8 cellular contexts compared by ENCODE assay signal in the genomic region with DNA sequence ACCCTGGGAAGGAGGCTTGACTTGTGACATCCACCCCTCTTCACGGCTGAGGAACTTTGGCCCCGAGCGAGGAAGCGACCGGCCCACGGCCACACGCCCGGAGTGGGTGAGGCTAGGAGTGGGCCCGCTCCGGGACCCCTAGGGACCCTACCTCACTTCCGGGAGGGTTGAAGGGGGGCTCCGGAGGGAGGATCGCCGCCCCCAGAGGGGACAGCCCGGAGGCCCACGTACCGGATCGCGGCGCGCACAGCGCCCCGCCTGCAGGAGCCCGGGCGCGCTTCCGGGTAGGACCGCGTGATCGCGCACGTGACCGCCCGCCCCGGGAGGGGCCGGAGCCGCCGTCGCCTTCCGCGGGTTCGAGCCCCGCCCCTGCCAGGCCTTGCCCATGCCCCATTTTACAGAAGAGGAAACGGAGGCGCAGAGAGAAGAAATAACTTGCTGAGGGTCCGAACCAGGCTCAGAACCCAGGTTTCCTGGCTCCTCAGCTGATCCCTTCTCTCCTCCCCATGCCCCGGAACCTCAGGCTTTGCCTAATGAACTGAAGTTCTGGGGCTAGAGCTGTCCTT. TPM values are rescaled to one million over a fixed set of nuclear protein-coding genes. Genes with fewer than 3 reads are reported as not detected.
A peak's percentile ranks its signal among the peaks of the same experiment; 100 is the strongest.
DNase-seq lines count a peak whose midpoint lies in the region; ATAC-seq and TF ChIP-seq lines count a peak whose summit lies in the region.

Gene HPS1 (minus strand): TSS at position 280 of the 566 bp plus-strand sequence. CDS start 3,695 bp downstream, outside the sequence.

- DNase-seq in C1 segment of cervical spinal cord (lab: John Stamatoyannopoulos, UW) (peak in 12 of 14 donors; percentile 43 to 85 (median 65)), OCI-M1 (lab: John Stamatoyannopoulos, UW) (peak; percentile 90), fibroblast of gingiva (ENCODE audit: low read depth) (peak; percentile 77)
- peak; percentile 86 to 91 for DNase-seq in activated T-cell treated with anti-CD3 and anti-CD28 coated beads, Interleukin-2, amount 50 U/mL, for 72 hours
- DNase-seq in naive thymus-derived CD8-positive, alpha-beta T cell = peak; percentile 61 to 86 (median 76)
- DNase-seq in stimulated activated naive B cell treated with anti-CD40 and anti-IgM and Interleukin-4, amounts not matched to agents 10 μg/mL and 1 μg/mL and 100 μg/mL, for 72 hours = peak; percentile 90

- peaks cover 9% of the 10 kb centered on the region for H3K27me3 Mint-ChIP-seq in activated T-cell treated with anti-CD3 and anti-CD28 coated beads, Interleukin-2, amount 50 U/mL, for 72 hours (ENCODE audit: low read depth)
- peaks cover under 1 to 6% (median 1%) of the 10 kb centered on the region in 5 donors for H3K27me3 Mint-ChIP-seq in naive thymus-derived CD8-positive, alpha-beta T cell
- H3K27me3 Mint-ChIP-seq in stimulated activated naive B cell treated with anti-CD40 and anti-IgM and Interleukin-4, amounts not matched to agents 10 μg/mL and 1 μg/mL and 100 μg/mL, for 72 hours = no peaks in the 10 kb centered on the region

- H3K4me1 Mint-ChIP-seq in activated T-cell treated with anti-CD3 and anti-CD28 coated beads, Interleukin-2, amount 50 U/mL, for 72 hours (ENCODE audit: low read depth) = peaks cover 36% of the 10 kb centered on the region
- peaks cover 26 to 47% (median 44%) of the 10 kb centered on the region in 4 donors for H3K4me1 Mint-ChIP-seq in naive thymus-derived CD8-positive, alpha-beta T cell
- H3K4me1 Mint-ChIP-seq in stimulated activated naive B cell treated with anti-CD40 and anti-IgM and Interleukin-4, amounts not matched to agents 10 μg/mL and 1 μg/mL and 100 μg/mL, for 72 hours = peaks cover 37 to 57% of the 10 kb centered on the region in 2 donors

- peaks cover 1 to 4% of the 10 kb centered on the region in 2 donors for H3K9me3 Mint-ChIP-seq in activated T-cell treated with anti-CD3 and anti-CD28 coated beads, Interleukin-2, amount 50 U/mL, for 72 hours
- no peaks in the 10 kb centered on the region for H3K9me3 Mint-ChIP-seq in naive thymus-derived CD8-positive, alpha-beta T cell
- no peaks in the 10 kb centered on the region for H3K9me3 Mint-ChIP-seq in stimulated activated naive B cell treated with anti-CD40 and anti-IgM and Interleukin-4, amounts not matched to agents 10 μg/mL and 1 μg/mL and 100 μg/mL, for 72 hours

- H3K27ac Mint-ChIP-seq in activated T-cell treated with anti-CD3 and anti-CD28 coated beads, Interleukin-2, amount 50 U/mL, for 72 hours = peak within 1 kb of the TSS; percentile 95
- peak within 1 kb of the TSS; percentile 88 to 96 (median 94) for H3K27ac Mint-ChIP-seq in naive thymus-derived CD8-positive, alpha-beta T cell
- H3K27ac Mint-ChIP-seq in stimulated activated naive B cell treated with anti-CD40 and anti-IgM and Interleukin-4, amounts not matched to agents 10 μg/mL and 1 μg/mL and 100 μg/mL, for 72 hours = peak within 1 kb of the TSS; percentile 97

- POLR2A ChIA-PET in naive thymus-derived CD8-positive, alpha-beta T cell (lab: Charles Lee) = interaction anchor here (1.4 to 1.9 kb wide), 2 partner anchors 12 to 33 kb away, joined by 5 to 9 read pairs; no protein-coding TSS in a partner anchor

- peak; percentile 93 for TF ChIP-seq POLR2A in GM19099 (IDR thresholded peaks at IDR 0.05; ENCODE audit: extremely low read depth, insufficient read length, low read depth)

- H3K4me3 Mint-ChIP-seq in activated T-cell treated with anti-CD3 and anti-CD28 coated beads, Interleukin-2, amount 50 U/mL, for 72 hours = peak within 1 kb of the TSS; percentile 95 to 97
- peak within 1 kb of the TSS; percentile 87 to 95 (median 92) for H3K4me3 Mint-ChIP-seq in naive thymus-derived CD8-positive, alpha-beta T cell
- peak within 1 kb of the TSS; percentile 93 to 98 for H3K4me3 Mint-ChIP-seq in stimulated activated naive B cell treated with anti-CD40 and anti-IgM and Interleukin-4, amounts not matched to agents 10 μg/mL and 1 μg/mL and 100 μg/mL, for 72 hours

- ATAC-seq in HG03354 (IDR thresholded peaks at IDR 0.05; ENCODE audit: poor library complexity, severe bottlenecking, unreplicated experiment) = peak; percentile 87
- ATAC-seq in activated T-cell treated with anti-CD3 and anti-CD28 coated beads, Interleukin-2, amount 50 U/mL, for 72 hours (replicated peaks in 1 of 2) = peak; percentile 93 to 94
- ATAC-seq in naive thymus-derived CD8-positive, alpha-beta T cell = peak; percentile 91 to 92
- ATAC-seq in stimulated activated naive B cell treated with anti-CD40 and anti-IgM and Interleukin-4, amounts not matched to agents 10 μg/mL and 1 μg/mL and 100 μg/mL, for 72 hours (replicated peaks) = peak; percentile 87 to 92

- H3K36me3 Mint-ChIP-seq in activated T-cell treated with anti-CD3 and anti-CD28 coated beads, Interleukin-2, amount 50 U/mL, for 72 hours (ENCODE audit: insufficient read depth in 2 of 2) = peaks cover 11 to 13% of the 10 kb centered on the region in 2 donors
- H3K36me3 Mint-ChIP-seq in naive thymus-derived CD8-positive, alpha-beta T cell = peaks cover 5 to 34% (median 12%) of the 10 kb centered on the region in 3 donors
- peaks cover 25 to 32% of the 10 kb centered on the region in 2 donors for H3K36me3 Mint-ChIP-seq in stimulated activated naive B cell treated with anti-CD40 and anti-IgM and Interleukin-4, amounts not matched to agents 10 μg/mL and 1 μg/mL and 100 μg/mL, for 72 hours

RNA-seq across cellular contexts. Expression of gene HPS1, which starts in this region (rescaled TPM):
- total RNA-seq in activated T-cell treated with anti-CD3 and anti-CD28 coated beads, Interleukin-2, amount 50 U/mL, for 72 hours = 10 to 100 TPM; 58.5 to 62.1 TPM
- 10 to 100 TPM; 80.6 to 86.6 TPM for total RNA-seq in naive thymus-derived CD8-positive, alpha-beta T cell
- polyA plus RNA-seq in naive thymus-derived CD8-positive, alpha-beta T cell = 10 to 100 TPM; 50.9 to 73.8 (median 62.0) TPM

Comparison
In these comparisons a context has a peak if more than half of its experiments do, and no peak if none do; other contexts are left out.
1. Peak in every context shown above with its lines: DNase-seq and ATAC-seq.